16 cellular contexts compared by ENCODE assay signal in the genomic region with DNA sequence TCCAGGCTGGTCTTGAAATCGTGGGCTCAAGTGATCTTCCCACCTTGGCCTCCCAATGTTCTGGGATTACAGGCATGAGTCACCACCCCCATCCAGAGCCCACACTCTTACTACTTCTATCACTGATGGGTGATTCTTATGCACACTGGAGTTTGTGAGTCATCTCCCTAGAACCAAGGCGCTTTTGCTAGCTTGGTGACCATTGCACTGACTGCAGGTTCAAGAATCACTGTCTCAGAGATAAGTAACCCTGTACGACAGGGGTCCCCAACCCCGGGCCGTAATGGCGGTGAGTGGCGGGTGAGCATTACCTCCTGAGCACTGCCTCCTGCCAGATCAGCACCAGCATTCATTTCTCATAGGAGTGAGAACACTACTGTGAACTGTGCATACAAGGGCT.
DNase-seq lines count a peak whose midpoint lies in the region; ATAC-seq and TF ChIP-seq lines count a peak whose summit lies in the region.
"Had no signal": no experiment of that assay in that cellular context is flagged by ENCODE, and none has a peak within 500 bp of the region (broad histone marks: within the 10 kb centered on the region; RNA-seq: fewer than 3 reads in every experiment).

No MANE protein-coding gene starts in this region.

- H3K4me1 ChIP-seq in PC-3 (ENCODE audit: insufficient read depth, low read length), result no peaks in the 10 kb centered on the region; the same call in 1 of the 2 replicates
- peaks cover 4% of the 10 kb centered on the region for H3K4me1 ChIP-seq in osteoblast (ENCODE audit: insufficient read depth, low read length)
- H3K4me1 ChIP-seq: A549 had no signal

- no peaks in the 10 kb centered on the region for H3K36me3 ChIP-seq in PC-3 (ENCODE audit: low read depth, low read length)
- H3K36me3 ChIP-seq in osteoblast (ENCODE audit: insufficient read depth, low read length), result no peaks in the 10 kb centered on the region
- H3K36me3 ChIP-seq: heart left ventricle, suprapubic skin had no signal

- H3K27ac Mint-ChIP-seq in activated CD4-positive, alpha-beta T cell treated with anti-CD3 and anti-CD28 coated beads for 36 hours, result peak overlapping the region; percentile 69
- H3K27ac Mint-ChIP-seq in progenitor cell of endocrine pancreas, result no peak overlapping the region
- H3K27ac Mint-ChIP-seq: activated naive CD8-positive, alpha-beta T cell treated with anti-CD3 and anti-CD28 coated beads, Interleukin-2, amount 10 ng/mL, durations not matched to agents 7 days and 5 days; effector memory CD8-positive, alpha-beta T cell had no signal

- peak; percentile 57 for ATAC-seq in activated CD4-positive, alpha-beta T cell treated with anti-CD3 and anti-CD28 coated beads for 36 hours
- peak; percentile 64; the same call in 1 of the 2 replicates for ATAC-seq in PC-3
- ATAC-seq: A549; effector memory CD8-positive, alpha-beta T cell; heart left ventricle had no signal

- no TSS peak for BruUV-seq in PC-3 (replicated peaks; lab: Mats Ljungman, UMichigan)

- H3F3A ChIP-seq in PC-3 (ENCODE audit: low read length, unreplicated experiment), result no peaks in the 10 kb centered on the region

- H2AFZ ChIP-seq in PC-3 (ENCODE audit: low read length) (no peak overlapping the region), osteoblast (ENCODE audit: low read length) (no peak overlapping the region)

- H3K9me2 ChIP-seq in PC-3 (replicated peaks; ENCODE audit: low read length), result no peaks in the 10 kb centered on the region

- peaks cover 96% of the 10 kb centered on the region for H3K4me1 Mint-ChIP-seq in activated CD4-positive, alpha-beta T cell treated with anti-CD3 and anti-CD28 coated beads for 36 hours
- H3K4me1 Mint-ChIP-seq in progenitor cell of endocrine pancreas (ENCODE audit: low read depth), result no peaks in the 10 kb centered on the region

- H3K9ac ChIP-seq in PC-3 (ENCODE audit: low read length), result no peak overlapping the region

- H3K27me3 ChIP-seq in PC-3 (ENCODE audit: low read length) (no peaks in the 10 kb centered on the region), osteoblast (ENCODE audit: insufficient read depth, low read length) (peaks cover 7% of the 10 kb centered on the region)
- H3K27me3 ChIP-seq: heart left ventricle, suprapubic skin had no signal

- no peaks in the 10 kb centered on the region for H4K20me1 ChIP-seq in PC-3 (ENCODE audit: low read length)
- H4K20me1 ChIP-seq in osteoblast (ENCODE audit: insufficient read depth, low read length), result no peaks in the 10 kb centered on the region

- H3K27me3 Mint-ChIP-seq in activated CD4-positive, alpha-beta T cell treated with anti-CD3 and anti-CD28 coated beads for 36 hours, result peaks cover 2% of the 10 kb centered on the region
- H3K27me3 Mint-ChIP-seq in progenitor cell of endocrine pancreas, result peaks cover 5% of the 10 kb centered on the region
- H3K27me3 Mint-ChIP-seq: activated naive CD8-positive, alpha-beta T cell treated with anti-CD3 and anti-CD28 coated beads, Interleukin-2, amount 10 ng/mL, durations not matched to agents 7 days and 5 days; effector memory CD8-positive, alpha-beta T cell had no signal

- H3K4me3 ChIP-seq in PC-3 (ENCODE audit: low read length), result no peak overlapping the region
- no peak overlapping the region for H3K4me3 ChIP-seq in osteoblast (ENCODE audit: insufficient read depth, low read length)
- H3K4me3 ChIP-seq: A549, heart left ventricle, lung, suprapubic skin had no signal

- POLR2A ChIA-PET in activated CD4-positive, alpha-beta T cell treated with anti-CD3 and anti-CD28 coated beads for 36 hours (lab: Charles Lee), result interaction anchor here (1.0 kb wide), 1 partner anchor 11 kb away, joined by 4 read pairs; no protein-coding TSS in a partner anchor
- POLR2A ChIA-PET in PC-3 (lab: Charles Lee; ENCODE audit: unreplicated experiment), result no interaction called here

- no peak overlapping the region for H3K4me3 Mint-ChIP-seq in activated CD4-positive, alpha-beta T cell treated with anti-CD3 and anti-CD28 coated beads for 36 hours
- H3K4me3 Mint-ChIP-seq in progenitor cell of endocrine pancreas (ENCODE audit: low read depth), result no peak overlapping the region
- H3K4me3 Mint-ChIP-seq: activated naive CD8-positive, alpha-beta T cell treated with anti-CD3 and anti-CD28 coated beads, Interleukin-2, amount 10 ng/mL, durations not matched to agents 7 days and 5 days; effector memory CD8-positive, alpha-beta T cell had no signal

- no peaks in the 10 kb centered on the region for H3K36me3 Mint-ChIP-seq in activated CD4-positive, alpha-beta T cell treated with anti-CD3 and anti-CD28 coated beads for 36 hours (ENCODE audit: low read depth)
- no peaks in the 10 kb centered on the region for H3K36me3 Mint-ChIP-seq in progenitor cell of endocrine pancreas (ENCODE audit: insufficient read depth)
- H3K36me3 Mint-ChIP-seq: activated naive CD8-positive, alpha-beta T cell treated with anti-CD3 and anti-CD28 coated beads, Interleukin-2, amount 10 ng/mL, durations not matched to agents 7 days and 5 days had no signal

- no peaks in the 10 kb centered on the region for H3K9me3 ChIP-seq in PC-3 (ENCODE audit: low read length)
- no peaks in the 10 kb centered on the region for H3K9me3 ChIP-seq in osteoblast (ENCODE audit: low read depth, low read length)
- H3K9me3 ChIP-seq: A549, heart left ventricle, suprapubic skin had no signal

- H3K79me2 ChIP-seq in PC-3 (ENCODE audit: low read length) (no peaks in the 10 kb centered on the region), osteoblast (ENCODE audit: insufficient read depth, low read length) (no peaks in the 10 kb centered on the region)

- H3K4me2 ChIP-seq in PC-3 (ENCODE audit: low read length), result no peak overlapping the region
- no peak overlapping the region for H3K4me2 ChIP-seq in osteoblast (ENCODE audit: insufficient read depth, low read length)
- H3K4me2 ChIP-seq: A549 had no signal

- TF ChIP-seq CTCF in PC-3 (conservative IDR thresholded peaks at IDR 0.05; ENCODE audit: low read depth, low read length) (no peak), osteoblast (IDR thresholded peaks at IDR 0.05; ENCODE audit: extremely low read depth, low read depth, low read length) (no peak), progenitor cell of endocrine pancreas (IDR thresholded peaks at IDR 0.05; ENCODE audit: unreplicated experiment) (no peak)

- H3K9me3 Mint-ChIP-seq in activated CD4-positive, alpha-beta T cell treated with anti-CD3 and anti-CD28 coated beads for 36 hours (ENCODE audit: low read depth), result no peaks in the 10 kb centered on the region
- H3K9me3 Mint-ChIP-seq in progenitor cell of endocrine pancreas (ENCODE audit: low read depth), result no peaks in the 10 kb centered on the region
- H3K9me3 Mint-ChIP-seq: activated naive CD8-positive, alpha-beta T cell treated with anti-CD3 and anti-CD28 coated beads, Interleukin-2, amount 10 ng/mL, durations not matched to agents 7 days and 5 days; effector memory CD8-positive, alpha-beta T cell had no signal

- H3K27ac ChIP-seq in PC-3 (ENCODE audit: low read length), result no peak overlapping the region
- H3K27ac ChIP-seq in osteoblast (ENCODE audit: low read depth, low read length), result no peak overlapping the region
- H3K27ac ChIP-seq: A549, heart left ventricle, suprapubic skin had no signal

- CTCF ChIA-PET in activated CD4-positive, alpha-beta T cell treated with anti-CD3 and anti-CD28 coated beads for 36 hours (lab: Charles Lee), result interaction anchor here (0.6 to 2.8 kb wide), 7 partner anchors 9 to 1381 kb away, joined by 3 to 12 read pairs (median 3); no protein-coding TSS in a partner anchor
- CTCF ChIA-PET in PC-3 (lab: Charles Lee), result no interaction called here

- intact Hi-C loops in activated CD4-positive, alpha-beta T cell treated with anti-CD3 and anti-CD28 coated beads for 36 hours (cut with DNase I, micrococcal nuclease), result no loop called here
- intact Hi-C loops in PC-3 (cut with micrococcal nuclease), result no loop called here

- peak; percentile 70 for DNase-seq in activated CD4-positive, alpha-beta T cell treated with anti-CD3 and anti-CD28 coated beads for 36 hours
- no peak for DNase-seq in activated CD4-positive, alpha-beta T cell treated with anti-CD3 and anti-CD28 coated beads for 1 hour
- peak; percentile 65 for DNase-seq in PC-3
- DNase-seq in astrocyte of the hippocampus (ENCODE audit: low read depth, low spot score), result peak; percentile 60
- DNase-seq in osteoblast (ENCODE audit: insufficient read length, low spot score, missing footprints), result peak; percentile 52
- no peak for DNase-seq in NCI-H1930 (lab: John Stamatoyannopoulos, UW)
- no peak for DNase-seq in dermis blood vessel endothelial cell
- DNase-seq in progenitor cell of endocrine pancreas (ENCODE audit: low spot score, unreplicated experiment), result no peak
- DNase-seq: activated naive CD8-positive, alpha-beta T cell treated with anti-CD3 and anti-CD28 coated beads, Interleukin-2, amount 10 ng/mL, durations not matched to agents 7 days and 5 days; effector memory CD8-positive, alpha-beta T cell; heart left ventricle; NCI-H2081 treated with DMSO at 0.1 percent for 48 hours; posterior cingulate gyrus had no signal

Comparison
In these comparisons a context has a peak if more than half of its experiments do, and no peak if none do; other contexts are left out.
1. DNase-seq: peak in activated CD4-positive, alpha-beta T cell treated with anti-CD3 and anti-CD28 coated beads for 36 hours (single experiment), PC-3 (single experiment), astrocyte of the hippocampus (single experiment) and osteoblast (single experiment); none in activated CD4-positive, alpha-beta T cell treated with anti-CD3 and anti-CD28 coated beads for 1 hour (single experiment), NCI-H1930 (0 of 2), dermis blood vessel endothelial cell (single experiment) and progenitor cell of endocrine pancreas (single experiment).